Comparison of ENCODE assay signal across 10 cellular contexts in genomic region chr4:93451954-93452353, GRCh38.
"Had no signal": no experiment of that assay in that cellular context is flagged by ENCODE, and none has a peak within 500 bp of the region (broad histone marks: within the 10 kb centered on the region; RNA-seq: fewer than 3 reads in every experiment).

No MANE protein-coding gene starts in this region.

- H3K9me3 ChIP-seq: HAP-1 had no signal

- H3K4me3 ChIP-seq: GM23338, HAP-1 had no signal

- ATAC-seq: GM23338, HCT116 had no signal

- DNase-seq: GOT3, H7, H9, HCEC 1CT, HFFc6 had no signal

- H3K4me1 ChIP-seq: HAP-1 had no signal

- FAIRE-seq: H1, H54 had no signal

- H3K4me2 ChIP-seq: GM23338 had no signal

- H2AFZ ChIP-seq: GM23338 had no signal

- H3K36me3 ChIP-seq: HAP-1 had no signal
